ENCODE assay signal across 21 cellular contexts in the genomic region with DNA sequence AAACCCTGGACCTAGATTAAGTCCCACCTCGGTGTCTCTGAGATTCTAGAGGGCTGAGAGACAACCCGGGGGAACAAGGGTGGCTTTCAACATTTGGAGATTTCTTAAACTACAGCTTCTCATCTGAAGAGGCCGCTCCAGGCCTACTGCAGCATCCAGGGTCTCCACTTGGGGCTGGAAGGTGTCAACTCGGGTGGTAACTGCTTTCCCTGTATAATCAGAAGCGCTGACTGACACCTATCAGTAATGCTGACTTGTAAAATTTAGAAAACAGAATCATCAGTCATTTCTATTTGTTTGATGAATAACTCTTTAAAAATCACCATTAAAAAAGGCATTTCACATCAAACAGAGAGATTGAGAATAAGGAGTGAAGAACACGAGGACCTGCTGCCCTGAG.
A peak's percentile ranks its signal among the peaks of the same experiment; 100 is the strongest.
DNase-seq lines count a peak whose midpoint lies in the region; ATAC-seq and TF ChIP-seq lines count a peak whose summit lies in the region.
"Had no signal": no experiment of that assay in that cellular context is flagged by ENCODE, and none has a peak within 500 bp of the region (broad histone marks: within the 10 kb centered on the region; RNA-seq: fewer than 3 reads in every experiment).

No MANE protein-coding gene starts in this region.

- intact Hi-C loops in adrenal gland (cut with DNase I): no loop called here

- no peaks in the 10 kb centered on the region for H3K27me3 ChIP-seq in H7 (ENCODE audit: control insufficient read depth, insufficient read depth, low read length)
- no peaks in the 10 kb centered on the region for H3K27me3 ChIP-seq in adrenal gland
- H3K27me3 ChIP-seq in muscle layer of colon (ENCODE audit: control insufficient read depth in 1 of 2, insufficient read depth in 2 of 2, low read length in 2 of 2): no peaks in the 10 kb centered on the region
- H3K27me3 ChIP-seq in stomach smooth muscle (ENCODE audit: control insufficient read depth in 1 of 2, insufficient read depth in 2 of 2, low read length in 2 of 2): no peaks in the 10 kb centered on the region

- TF ChIP-seq POLR2A in adrenal gland (IDR thresholded peaks at IDR 0.05): no peak

- H3K4me3 ChIP-seq in H7 (ENCODE audit: insufficient read depth, low read depth, low read length) (no peak overlapping the region), adrenal gland (no peak overlapping the region), muscle layer of colon (ENCODE audit: low read depth in 1 of 2, low read length in 2 of 2) (no peak overlapping the region), stomach smooth muscle (ENCODE audit: low read length in 2 of 2) (no peak overlapping the region)

- 92 to 96% (median 94%) methylated on average over 6 of the region's 6 CpGs for WGBS in adrenal gland, 4 donors

- H3K27ac ChIP-seq in adrenal gland: peak overlapping the region in 3 of 5 donors; percentile 61 to 80 (median 79)
- peak overlapping the region; percentile 22 for H3K27ac ChIP-seq in muscle layer of colon (ENCODE audit: low read depth, low read length)
- H3K27ac ChIP-seq in stomach smooth muscle (ENCODE audit: low read length): peak overlapping the region; percentile 69

- no peak overlapping the region for H3K9ac ChIP-seq in muscle layer of colon (ENCODE audit: low read length)
- H3K9ac ChIP-seq in stomach smooth muscle (ENCODE audit: low read length in 2 of 2): no peak overlapping the region

- H3K36me3 ChIP-seq in H7 (replicated peaks; ENCODE audit: control insufficient read depth, insufficient read depth, low read length) (no peaks in the 10 kb centered on the region), adrenal gland (replicated peaks in 1 of 2) (no peaks in the 10 kb centered on the region), muscle layer of colon (ENCODE audit: insufficient read depth, low read length) (no peaks in the 10 kb centered on the region), stomach smooth muscle (ENCODE audit: control insufficient read depth in 2 of 2, insufficient read depth in 2 of 2, low read length in 2 of 2) (no peaks in the 10 kb centered on the region)

- H3K9me3 ChIP-seq in adrenal gland (replicated peaks in 1 of 3) (no peaks in the 10 kb centered on the region), muscle layer of colon (ENCODE audit: low read length) (no peaks in the 10 kb centered on the region), stomach smooth muscle (ENCODE audit: control insufficient read depth in 2 of 2, low read length in 2 of 2) (no peaks in the 10 kb centered on the region)

- peaks cover 23 to 74% of the 10 kb centered on the region in 2 donors for H3K4me1 ChIP-seq in adrenal gland (replicated peaks in 1 of 2)
- peaks cover 85% of the 10 kb centered on the region for H3K4me1 ChIP-seq in muscle layer of colon (ENCODE audit: insufficient read depth, low read length)
- H3K4me1 ChIP-seq in stomach smooth muscle (ENCODE audit: control insufficient read depth, insufficient read depth, low read length): peaks cover 76% of the 10 kb centered on the region

- no peak for ATAC-seq in GM18873 (IDR thresholded peaks at IDR 0.05; ENCODE audit: low FRiP score, unreplicated experiment)
- ATAC-seq: activated naive CD4-positive, alpha-beta T cell treated with anti-CD3 and anti-CD28 coated beads, Interleukin-2, amount 50 U/mL, for 72 hours; PC-3 had no signal

- TF ChIP-seq CTCF in adrenal gland (IDR thresholded peaks at IDR 0.05): no peak

- peak; percentile 36 for DNase-seq in H7
- no peak for DNase-seq in adrenal gland
- DNase-seq in OCI-M1 (lab: John Stamatoyannopoulos, UW): no peak
- DNase-seq in MV-4-11 (lab: John Stamatoyannopoulos, UW): no peak
- DNase-seq in NCI-H226: no peak
- DNase-seq: activated CD4-positive, alpha-beta T cell treated with anti-CD3 and anti-CD28 coated beads, Interleukin-2, amount 50 U/mL, for 1 hour; aorta; Calu3; cerebellar nuclear complex; foreskin fibroblast; hippocampal formation; NCI-H187 treated with DMSO at 0.1 percent for 48 hours; NCI-H2227 treated with DMSO at 0.1 percent for 48 hours; NCI-H82; PC-3; SHP77; stimulated activated CD4-positive, alpha-beta T cell treated with anti-CD3 and anti-CD28 coated beads, Interleukin-1b, Interleukin-23, amount 100 ng/mL, for 48 hours had no signal

Comparison
In these comparisons a context has a peak if more than half of its experiments do, and no peak if none do; other contexts are left out.
1. H3K27ac ChIP-seq: peak in every context shown above with its lines; median percentile 79 in adrenal gland; 69 in stomach smooth muscle; 22 in muscle layer of colon.